3 cellular contexts compared by ENCODE assay signal in the genomic region with DNA sequence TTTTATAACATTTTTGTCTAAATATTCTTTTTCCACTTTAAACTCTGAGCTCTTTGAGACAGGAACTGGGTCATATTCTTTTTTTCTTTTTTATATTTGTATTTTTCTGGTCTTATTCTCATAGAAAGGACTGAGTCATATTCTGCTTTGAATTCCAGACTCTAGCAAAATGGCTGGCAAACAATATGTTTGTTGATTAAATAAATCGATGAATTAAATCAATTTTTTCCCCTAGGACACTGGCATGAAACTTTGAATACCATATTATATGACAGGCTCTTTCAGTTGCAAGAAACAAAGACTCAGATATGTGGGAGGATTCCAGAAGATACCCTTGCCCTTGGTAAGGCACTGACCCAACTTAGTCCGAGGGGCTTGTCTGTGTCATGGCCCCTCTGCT.
TF ChIP-seq lines count a peak whose summit lies in the region.

No MANE protein-coding gene starts in this region.

TF ChIP-seq in GM23338, 12 proteins besides CTCF, POLR2A, EP300 and RAD21 (continues in another document):
- TF ChIP-seq REST (IDR thresholded peaks at IDR 0.05; ENCODE audit: unreplicated experiment), result no peak
- no peak for TF ChIP-seq EZH2 (IDR thresholded peaks at IDR 0.05; ENCODE audit: low read depth, unreplicated experiment)
- TF ChIP-seq ZNF114 (CRISPR knock-in tag; IDR thresholded peaks at IDR 0.05), result no peak
- TF ChIP-seq JUNB (IDR thresholded peaks at IDR 0.05; ENCODE audit: unreplicated experiment), result no peak
- TF ChIP-seq STAT1 (IDR thresholded peaks at IDR 0.05; ENCODE audit: unreplicated experiment), result no peak
- no peak for TF ChIP-seq ETS1 (IDR thresholded peaks at IDR 0.05)
- no peak for TF ChIP-seq CREB1 (CRISPR knock-in tag; IDR thresholded peaks at IDR 0.05; ENCODE audit: low read depth)
- TF ChIP-seq EZH2phosphoT487 (IDR thresholded peaks at IDR 0.05; ENCODE audit: unreplicated experiment), result no peak
- TF ChIP-seq ZNF331 (CRISPR knock-in tag; IDR thresholded peaks at IDR 0.05; ENCODE audit: low read depth), result no peak

TF ChIP-seq in IMR-90, 13 proteins besides CTCF, POLR2A, EP300 and RAD21:
- TF ChIP-seq RCOR1 (IDR thresholded peaks at IDR 0.05; ENCODE audit: insufficient replicate concordance, low read length) (no peak), ELK1 (IDR thresholded peaks at IDR 0.05; ENCODE audit: borderline replicate concordance, low read depth, low read length) (no peak), MXI1 (IDR thresholded peaks at IDR 0.05; ENCODE audit: borderline replicate concordance, low read depth, low read length) (no peak), NFE2L2 (IDR thresholded peaks at IDR 0.05; ENCODE audit: low read depth, low read length) (no peak), BHLHE40 (IDR thresholded peaks at IDR 0.05; ENCODE audit: low read depth, low read length) (no peak), MAZ (IDR thresholded peaks at IDR 0.05; ENCODE audit: borderline replicate concordance, low read depth, low read length) (no peak), SMC3 (IDR thresholded peaks at IDR 0.05; ENCODE audit: low read depth, low read length) (no peak), CHD1 (IDR thresholded peaks at IDR 0.05; ENCODE audit: low read depth, low read length) (no peak), RFX5 (IDR thresholded peaks at IDR 0.05; ENCODE audit: low read depth, low read length) (no peak)

TF ChIP-seq in HepG2, 621 proteins besides CTCF, POLR2A, EP300 and RAD21:
- no peak for TF ChIP-seq THAP11 (CRISPR knock-in tag; IDR thresholded peaks at IDR 0.05)
- no peak for TF ChIP-seq ZBTB33 (CRISPR knock-in tag; IDR thresholded peaks at IDR 0.05)
- TF ChIP-seq KAT2B (IDR thresholded peaks at IDR 0.05; ENCODE audit: borderline replicate concordance, low read depth, low read length), result peak; percentile 54; the same call in 1 of the 2 replicates
- no peak for TF ChIP-seq ZNF234 (CRISPR knock-in tag; conservative IDR thresholded peaks at IDR 0.05)
- no peak for TF ChIP-seq CHCHD3 (CRISPR knock-in tag; IDR thresholded peaks at IDR 0.05)
- TF ChIP-seq ZNF773 (CRISPR knock-in tag; IDR thresholded peaks at IDR 0.05; ENCODE audit: borderline replicate concordance), result no peak
